20 cellular contexts compared by ENCODE assay signal in the genomic region with DNA sequence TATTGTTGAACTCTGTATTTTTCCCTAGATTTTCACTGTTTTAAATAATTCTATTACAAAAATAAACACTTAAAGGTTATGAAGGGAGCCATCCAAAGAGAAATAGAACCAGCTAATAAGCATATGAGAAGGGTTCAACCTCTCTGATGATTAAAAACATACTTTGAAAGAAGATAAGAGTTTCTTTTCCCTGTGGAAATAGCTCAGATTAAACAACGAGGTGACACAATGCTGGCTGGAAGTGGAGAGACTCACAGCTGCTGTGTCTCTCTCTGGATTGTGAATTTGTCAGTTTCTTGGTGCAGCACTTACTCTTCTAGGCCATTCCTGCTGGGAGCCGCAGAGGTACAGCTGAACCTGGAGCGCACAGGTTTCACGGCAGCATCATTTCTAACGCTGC. TPM values are rescaled to one million over a fixed set of nuclear protein-coding genes. Genes with fewer than 3 reads are reported as not detected.
DNase-seq lines count a peak whose midpoint lies in the region; ATAC-seq, FAIRE-seq and TF ChIP-seq lines count a peak whose summit lies in the region.
"Had no signal": no experiment of that assay in that cellular context is flagged by ENCODE, and none has a peak within 500 bp of the region (broad histone marks: within the 10 kb centered on the region; RNA-seq: fewer than 3 reads in every experiment).

No MANE protein-coding gene starts in this region.

- dilution Hi-C loops in endothelial cell of umbilical vein (cut with MboI; ENCODE audit: extremely low pct_ligation_motif_present, low sequenced_read_pairs) = no loop called here

- DNase-seq in GM23248 (no peak), endothelial cell of umbilical vein (ENCODE audit: low read depth, low spot score) (no peak), left ventricle myocardium superior (no peak), psoas muscle (no peak), iPS-NIHi7 (ENCODE audit: extremely low spot score) (no peak), D721Med (ENCODE audit: insufficient read length, low spot score) (no peak), head of caudate nucleus (no peak)
- DNase-seq in activated CD4-positive, alpha-beta T cell treated with anti-CD3 and anti-CD28 coated beads, Interleukin-2, amount 50 U/mL, for 48 hours = no peak
- DNase-seq: ACHN; activated CD4-positive, alpha-beta T cell treated with anti-CD3 and anti-CD28 coated beads for 48 hours; C1 segment of cervical spinal cord; Calu3; gastrocnemius medialis; HCEC 1CT; left colon; NCI-H1417 treated with DMSO at 0.1 percent for 48 hours; NCI-H69; SW 1271 had no signal

- WGBS in GM23248 (ENCODE audit: low coverage in 1 of 2, low lambda C conversion rate in 2 of 2, missing lambda C conversion rate in 2 of 2), 2 experiments = 43 to 49% methylated on average over 5 of the region's 5 CpGs
- 67 to 75% (median 73%) methylated on average over 5 of the region's 5 CpGs for WGBS in psoas muscle, 3 donors

- H3K27me3 ChIP-seq in GM23248 (replicated peaks; ENCODE audit: insufficient read depth) = no peaks in the 10 kb centered on the region
- H3K27me3 ChIP-seq in endothelial cell of umbilical vein (ENCODE audit: control insufficient read depth in 2 of 2, insufficient read depth in 2 of 2, low read length in 2 of 2) = no peaks in the 10 kb centered on the region
- peaks cover 0 to 38% (median 7%) of the 10 kb centered on the region in 3 donors for H3K27me3 ChIP-seq in psoas muscle (ENCODE audit: insufficient read depth in 3 of 3, low read length in 2 of 3)

- POLR2A ChIA-PET in endothelial cell of umbilical vein (lab: Charles Lee) = no interaction called here

- TF ChIP-seq CTCF in endothelial cell of umbilical vein (IDR thresholded peaks at IDR 0.05; ENCODE audit: extremely low read depth in 1 of 2, insufficient read depth in 1 of 2, low read depth in 1 of 2, low read length in 2 of 2) (no peak), psoas muscle (IDR thresholded peaks at IDR 0.05) (no peak), D721Med (IDR thresholded peaks at IDR 0.05; ENCODE audit: insufficient read depth, missing control alignments) (no peak)

- no peaks in the 10 kb centered on the region for H3K9me1 ChIP-seq in endothelial cell of umbilical vein (replicated peaks; ENCODE audit: control insufficient read depth, extremely low read depth, insufficient read depth, low read length)

- H3K4me1 ChIP-seq in GM23248 (ENCODE audit: insufficient read depth) = peaks cover 24% of the 10 kb centered on the region
- no peaks in the 10 kb centered on the region for H3K4me1 ChIP-seq in endothelial cell of umbilical vein (ENCODE audit: control insufficient read depth, extremely low read depth, insufficient read depth, low read length)
- no peaks in the 10 kb centered on the region for H3K4me1 ChIP-seq in psoas muscle

- in situ Hi-C loops in GM23248 (cut with MboI) = no loop called here

- intact Hi-C loops in endothelial cell of umbilical vein (cut with micrococcal nuclease) = no loop called here
- intact Hi-C loops in left ventricle myocardium superior (cut with micrococcal nuclease) = no loop called here
- intact Hi-C loops in psoas muscle (cut with DNase I) = no loop called here
- intact Hi-C loops in head of caudate nucleus (cut with DNase I) = no loop called here

- H3K79me2 ChIP-seq in GM23248 (ENCODE audit: insufficient read depth) (no peaks in the 10 kb centered on the region), endothelial cell of umbilical vein (ENCODE audit: control insufficient read depth, insufficient read depth, low read length) (no peaks in the 10 kb centered on the region)

- peak overlapping the region; percentile 23; the same call in 1 of the 2 replicates for H2AFZ ChIP-seq in GM23248
- H2AFZ ChIP-seq in endothelial cell of umbilical vein (ENCODE audit: low read depth, low read length) = no peak overlapping the region

- BruUV-seq in endothelial cell of umbilical vein (replicated peaks; lab: Mats Ljungman, UMichigan) = no TSS peak

- TF ChIP-seq POLR2A in endothelial cell of umbilical vein (IDR thresholded peaks at IDR 0.05; ENCODE audit: low read depth, low read length) = no peak

- no peaks in the 10 kb centered on the region for H4K20me1 ChIP-seq in GM23248 (ENCODE audit: insufficient read depth)
- no peaks in the 10 kb centered on the region for H4K20me1 ChIP-seq in endothelial cell of umbilical vein (replicated peaks; ENCODE audit: control insufficient read depth, extremely low read depth, insufficient read depth, low read length)

- H3K36me3 ChIP-seq in GM23248 (ENCODE audit: low read depth) = no peaks in the 10 kb centered on the region
- no peaks in the 10 kb centered on the region for H3K36me3 ChIP-seq in endothelial cell of umbilical vein (ENCODE audit: control insufficient read depth in 2 of 2, extremely low read depth in 1 of 2, insufficient read depth in 2 of 2, low read length in 2 of 2)
- H3K36me3 ChIP-seq in psoas muscle (ENCODE audit: insufficient read depth in 1 of 2, low read depth in 1 of 2) = no peaks in the 10 kb centered on the region
- H3K36me3 ChIP-seq: gastrocnemius medialis, neutrophil had no signal

- no peaks in the 10 kb centered on the region for H3K9me2 ChIP-seq in GM23248 (ENCODE audit: insufficient read depth)

- H3K4me3 ChIP-seq in GM23248 = 0 out of 2 replicates have a peak overlapping the region, but pooled peaks have one; percentile 13
- no peak overlapping the region for H3K4me3 ChIP-seq in endothelial cell of umbilical vein (replicated peaks in 1 of 3; ENCODE audit: insufficient read depth in 1 of 3, low read depth in 1 of 3, low read length in 3 of 3)
- no peak overlapping the region for H3K4me3 ChIP-seq in psoas muscle
- H3K4me3 ChIP-seq: gastrocnemius medialis had no signal

- ATAC-seq in left ventricle myocardium superior (peak; percentile 39), psoas muscle (no peak)
- ATAC-seq: gastrocnemius medialis, left colon had no signal

- FAIRE-seq in endothelial cell of umbilical vein (lab: Jason Lieb, UNC) (no peak), D721Med (lab: Jason Lieb, UNC) (no peak)

- H3K4me2 ChIP-seq in GM23248 (ENCODE audit: unreplicated experiment) (peak overlapping the region; percentile 5), endothelial cell of umbilical vein (ENCODE audit: insufficient read depth, low read length) (peak overlapping the region; percentile 58)

- H3K9ac ChIP-seq in GM23248 = no peak overlapping the region
- H3K9ac ChIP-seq in endothelial cell of umbilical vein (replicated peaks; ENCODE audit: extremely low read depth, insufficient read depth, low read length) = no peak overlapping the region

- no peak overlapping the region for H3K27ac ChIP-seq in GM23248
- H3K27ac ChIP-seq in endothelial cell of umbilical vein (ENCODE audit: insufficient read depth, low read depth, low read length) = no peak overlapping the region
- peak overlapping the region; percentile 9 for H3K27ac ChIP-seq in psoas muscle
- H3K27ac ChIP-seq: gastrocnemius medialis, neutrophil had no signal

- CTCF ChIA-PET in endothelial cell of umbilical vein (lab: Charles Lee) = no interaction called here

- peaks cover 17% of the 10 kb centered on the region for H3F3A ChIP-seq in GM23248 (ENCODE audit: insufficient read depth)

- H3K9me3 ChIP-seq in GM23248 (ENCODE audit: low read depth) (no peaks in the 10 kb centered on the region), endothelial cell of umbilical vein (replicated peaks; ENCODE audit: control insufficient read depth, insufficient read depth, low read length) (no peaks in the 10 kb centered on the region), psoas muscle (no peaks in the 10 kb centered on the region)
- H3K9me3 ChIP-seq: gastrocnemius medialis, neutrophil had no signal

TF ChIP-seq in endothelial cell of umbilical vein, 7 proteins besides CTCF, POLR2A, EP300 and RAD21:
- TF ChIP-seq EZH2 (IDR thresholded peaks at IDR 0.05; ENCODE audit: borderline replicate concordance, low read depth, low read length, severe bottlenecking) (no peak), MYC (IDR thresholded peaks at IDR 0.05; ENCODE audit: low read depth, low read length) (no peak), POLR2AphosphoS5 (IDR thresholded peaks at IDR 0.05; ENCODE audit: insufficient read depth, low read depth, low read length) (no peak), MAX (IDR thresholded peaks at IDR 0.05; ENCODE audit: insufficient read depth, insufficient read length) (no peak), FOS (IDR thresholded peaks at IDR 0.05; ENCODE audit: borderline replicate concordance, insufficient read depth, low read length) (no peak), GATA2 (IDR thresholded peaks at IDR 0.05; ENCODE audit: insufficient read depth, insufficient read length, low read depth, low read length) (no peak), JUN (IDR thresholded peaks at IDR 0.05; ENCODE audit: borderline replicate concordance, insufficient read depth, insufficient read length, low read depth) (no peak)

RNA-seq across cellular contexts. Expression of gene FBLN1, which starts 4.9 kb away (rescaled TPM):
- total RNA-seq in GM23248 (2014; rRNA removed; shearing (Covaris generic)) = 107 and 137 TPM in 2 replicates
- polyA plus RNA-seq in GM23248 (2016; fragmentation: Nextera tagmentation; extraction: Ambion mirVana) = 304 and 335 TPM in 2 replicates
- total RNA-seq in endothelial cell of umbilical vein = 1.3 and 4.0 TPM in 2 replicates
- polyA plus RNA-seq in endothelial cell of umbilical vein = 1.1 and 1.2 TPM in 2 replicates
- polyA plus RNA-seq in endothelial cell of umbilical vein (2011; cell fraction: cytosol; rRNA removed) = 0.58 and 0.71 TPM in 2 replicates
- 0.34 and 0.67 TPM in 2 replicates for polyA plus RNA-seq in endothelial cell of umbilical vein (2011; cell fraction: nucleus; rRNA removed)
- 0.80 and 3.4 TPM in 2 replicates for polyA plus RNA-seq in endothelial cell of umbilical vein (2012)
- 0.41 and 1.9 TPM in 2 replicates for polyA minus RNA-seq in endothelial cell of umbilical vein
- 29.9 TPM for polyA minus RNA-seq in endothelial cell of umbilical vein (2011; cell fraction: cytosol; rRNA and poly(A)+ RNA removed)
- polyA minus RNA-seq in endothelial cell of umbilical vein (2011; cell fraction: nucleus; rRNA and poly(A)+ RNA removed) = 0.38 and 0.96 TPM in 2 replicates
- 93.3 TPM for total RNA-seq in left ventricle myocardium superior
- 10 to 100 TPM; 19.3 to 95.7 (median 29.3) TPM for total RNA-seq in psoas muscle
- 10 to 100 TPM; 10.5 to 14.0 (median 12.0) TPM for polyA plus RNA-seq in psoas muscle
- total RNA-seq: activated T-helper 2 cell treated with anti-CD3 and anti-CD28 coated beads, Interferon-gamma antibody, Interleukin-2, Interleukin-4, amounts not matched to agents 10 μg/mL and 5 μg/mL and 100 μg/mL, durations not matched to agents 14 hours and 24 hours and 36 hours had no signal
